Comparison of ENCODE assay signal across 24 cellular contexts in genomic region chr13:55214851-55215345, GRCh38.
"Had no signal": no experiment of that assay in that cellular context is flagged by ENCODE, and none has a peak within 500 bp of the region (broad histone marks: within the 10 kb centered on the region; RNA-seq: fewer than 3 reads in every experiment).

No MANE protein-coding gene starts in this region.

- ATAC-seq: foreskin keratinocyte; gastroesophageal sphincter; heart left ventricle; left lobe of liver; natural killer cell; right lobe of liver; stimulated activated naive B cell treated with anti-CD40 and anti-IgM and Interleukin-4, amounts not matched to agents 10 μg/mL and 1 μg/mL and 100 μg/mL, for 72 hours had no signal

- FAIRE-seq: endothelial cell of umbilical vein, urothelium cell line had no signal

- DNase-seq: dermis blood vessel endothelial cell; effector memory CD4-positive, alpha-beta T cell; foreskin keratinocyte; heart left ventricle; kidney; natural killer cell; occipital lobe; ovary; right lobe of liver; small intestine; stimulated activated CD4-positive, alpha-beta T cell treated with anti-CD3 and anti-CD28 coated beads, Interleukin-15, amount 100 ng/mL, for 24 hours; stimulated activated CD4-positive, alpha-beta T cell treated with anti-CD3 and anti-CD28 coated beads, Interleukin-2, amount 100 ng/mL, for 48 hours; stimulated activated naive B cell treated with anti-CD40 and anti-IgM and Interleukin-4, amounts not matched to agents 10 μg/mL and 1 μg/mL and 100 μg/mL, for 72 hours; upper lobe of left lung had no signal

- H3K4me2 ChIP-seq: hepatocyte had no signal

- H3K9me3 ChIP-seq: esophagus muscularis mucosa, gastroesophageal sphincter, heart left ventricle, ovary, right lobe of liver, thoracic aorta, tibial nerve, upper lobe of left lung had no signal

- H2AFZ ChIP-seq: hepatocyte had no signal

- H3K27me3 ChIP-seq: esophagus muscularis mucosa, foreskin keratinocyte, gastroesophageal sphincter, heart left ventricle, hepatocyte, ovary, right lobe of liver, tibial nerve, upper lobe of left lung had no signal

- H3K79me2 ChIP-seq: hepatocyte had no signal

- H3K4me1 ChIP-seq: esophagus muscularis mucosa, foreskin keratinocyte, gastroesophageal sphincter, heart left ventricle, right lobe of liver, tibial nerve, upper lobe of left lung had no signal

- H3K27ac ChIP-seq: coronary artery, esophagus muscularis mucosa, foreskin keratinocyte, gastroesophageal sphincter, heart left ventricle, hepatocyte, ovary, right lobe of liver, thoracic aorta, tibial nerve, upper lobe of left lung had no signal

- H3K4me3 ChIP-seq: coronary artery, esophagus muscularis mucosa, gastroesophageal sphincter, heart left ventricle, hepatocyte, lung, ovary, right lobe of liver, thoracic aorta, tibial nerve, upper lobe of left lung had no signal

- H3K36me3 ChIP-seq: esophagus muscularis mucosa, gastroesophageal sphincter, heart left ventricle, ovary, right lobe of liver, thoracic aorta, tibial nerve, upper lobe of left lung had no signal
